ENCODE assay signal across 9 cellular contexts in genomic region chr7:75892634-75893272, GRCh38. TPM values are rescaled to one million over a fixed set of nuclear protein-coding genes. Genes with fewer than 3 reads are reported as not detected.
A peak's percentile ranks its signal among the peaks of the same experiment; 100 is the strongest.
DNase-seq lines count a peak whose midpoint lies in the region; ATAC-seq and TF ChIP-seq lines count a peak whose summit lies in the region.
"Had no signal": no experiment of that assay in that cellular context is flagged by ENCODE, and none has a peak within 500 bp of the region (broad histone marks: within the 10 kb centered on the region; RNA-seq: fewer than 3 reads in every experiment).

No MANE protein-coding gene starts in this region.

- H3K4me3 ChIP-seq in cardiac fibroblast (replicated peaks in 1 of 2; ENCODE audit: low read depth in 2 of 2, low read length in 2 of 2) (no peak overlapping the region), lung (no peak overlapping the region), aorta (ENCODE audit: low read length in 2 of 2) (no peak overlapping the region), WERI-Rb-1 (ENCODE audit: low read depth, low read length) (no peak overlapping the region)

- H3K4me1 ChIP-seq in lung (ENCODE audit: control insufficient read depth in 2 of 2, insufficient read depth in 2 of 2, low read length in 2 of 2) (peaks cover 0 to 10% of the 10 kb centered on the region in 2 donors), aorta (ENCODE audit: control insufficient read depth in 1 of 2, insufficient read depth in 2 of 2, low read length in 2 of 2) (no peaks in the 10 kb centered on the region)

- H3K36me3 ChIP-seq in lung (ENCODE audit: control insufficient read depth in 2 of 2, insufficient read depth in 2 of 2, low read length in 2 of 2): peaks cover 0 to 11% of the 10 kb centered on the region in 2 donors
- H3K36me3 ChIP-seq in aorta (ENCODE audit: control insufficient read depth in 1 of 2, insufficient read depth in 2 of 2, low read length in 1 of 2): no peaks in the 10 kb centered on the region
- H3K36me3 ChIP-seq in WERI-Rb-1: peaks cover 10% of the 10 kb centered on the region

- TF ChIP-seq CTCF in cardiac fibroblast (IDR thresholded peaks at IDR 0.05; ENCODE audit: low read depth, low read length) (no peak), lung (IDR thresholded peaks at IDR 0.05; ENCODE audit: control extremely low read depth, extremely low read depth) (no peak), WERI-Rb-1 (IDR thresholded peaks at IDR 0.05; ENCODE audit: low read depth, low read length) (no peak)

- WGBS in lung, 2 donors: 48 to 72% methylated on average over 15 of the region's 15 CpGs
- WGBS in aorta, 2 donors: 58% methylated on average over 15 of the region's 15 CpGs

- intact Hi-C loops in Right ventricle myocardium inferior (cut with DNase I): no loop called here
- intact Hi-C loops in cardiac septum (cut with DNase I): no loop called here
- intact Hi-C loops in aorta (cut with DNase I): no loop called here

- H3K27ac ChIP-seq in lung (ENCODE audit: low read depth in 1 of 2, low read length in 1 of 2): peak overlapping the region in 1 of 2 donors; percentile 89
- no peak overlapping the region for H3K27ac ChIP-seq in aorta (ENCODE audit: low read depth in 1 of 2, low read length in 2 of 2)
- H3K27ac ChIP-seq in WERI-Rb-1: no peak overlapping the region

- H3K27me3 ChIP-seq in lung (ENCODE audit: control insufficient read depth, insufficient read depth) (no peaks in the 10 kb centered on the region), aorta (ENCODE audit: control insufficient read depth in 1 of 2, insufficient read depth in 2 of 2, low read length in 1 of 2) (no peaks in the 10 kb centered on the region), WERI-Rb-1 (ENCODE audit: insufficient read depth, low read depth, severe bottlenecking) (no peaks in the 10 kb centered on the region)

- ATAC-seq in Right ventricle myocardium inferior (peak; percentile 90), lung (ENCODE audit: insufficient read depth, low FRiP score) (peak; percentile 73), aorta (ENCODE audit: low FRiP score) (peak; percentile 57), GM21576 (IDR thresholded peaks at IDR 0.05; ENCODE audit: unreplicated experiment) (no peak)

- H3K9me3 ChIP-seq in lung (ENCODE audit: control insufficient read depth in 2 of 2, insufficient read depth in 1 of 2, low read length in 1 of 2): no peaks in the 10 kb centered on the region
- H3K9me3 ChIP-seq in aorta (ENCODE audit: control insufficient read depth, low read length): no peaks in the 10 kb centered on the region
- H3K9me3 ChIP-seq in WERI-Rb-1 (ENCODE audit: severe bottlenecking): no peaks in the 10 kb centered on the region

- DNase-seq in Right ventricle myocardium inferior (ENCODE audit: missing footprints): peak; percentile 81
- DNase-seq in cardiac septum (ENCODE audit: low spot score): no peak
- peak; percentile 34 to 70 for DNase-seq in cardiac fibroblast (ENCODE audit: low read depth in 2 of 2)
- peak; percentile 89 for DNase-seq in lung (ENCODE audit: low spot score)
- DNase-seq in aorta: peak in 1 of 2 donors; percentile 70
- no peak for DNase-seq in WERI-Rb-1
- no peak for DNase-seq in stimulated activated CD4-positive, alpha-beta T cell treated with anti-CD3 and anti-CD28 coated beads, Interleukin-4, amount 100 ng/mL, for 4 hours
- DNase-seq: SHP77 had no signal

RNA-seq across cellular contexts. Expression of gene RHBDD2, which starts 13.9 kb away (rescaled TPM):
- 16.7 TPM for total RNA-seq in Right ventricle myocardium inferior
- 33.6 TPM for total RNA-seq in cardiac septum
- total RNA-seq in lung: 100 to 1,000 TPM in 1 of 2 donors, 10 to 100 TPM in 1; 25.1 to 102 TPM
- 10 to 100 TPM; 67.0 to 97.1 TPM for polyA plus RNA-seq in lung
- total RNA-seq in aorta: 10 to 100 TPM; 31.1 to 40.1 TPM
- polyA plus RNA-seq in aorta: 10 to 100 TPM; 23.9 to 71.3 TPM

RNA-seq across cellular contexts. Expression of gene POR, which starts 22.2 kb away (rescaled TPM):
- total RNA-seq in Right ventricle myocardium inferior (66.3 TPM), cardiac septum (39.7 TPM), lung (100 to 1,000 TPM; 111 to 284 TPM), aorta (100 to 1,000 TPM in 1 of 2 donors, 10 to 100 TPM in 1; 87.4 to 121 TPM)
- polyA plus RNA-seq in lung (100 to 1,000 TPM; 243 to 305 TPM), aorta (10 to 100 TPM; 40.4 to 71.8 TPM)

Comparison
In these comparisons a context has a peak if more than half of its experiments do, and no peak if none do; other contexts are left out.
1. DNase-seq: peak in Right ventricle myocardium inferior (single experiment), cardiac fibroblast (2 of 2) and lung (single experiment); none in cardiac septum (single experiment), WERI-Rb-1 (single experiment) and stimulated activated CD4-positive, alpha-beta T cell treated with anti-CD3 and anti-CD28 coated beads, Interleukin-4, amount 100 ng/mL, for 4 hours (0 of 2).